Comparison of ENCODE assay signal across 5 cellular contexts in genomic region chr16:51716195-51716594, GRCh38.
"Had no signal": no experiment of that assay in that cellular context is flagged by ENCODE, and none has a peak within 500 bp of the region (broad histone marks: within the 10 kb centered on the region; RNA-seq: fewer than 3 reads in every experiment).

No MANE protein-coding gene starts in this region.

- DNase-seq: KBM-7, KG1 had no signal

- H3K27ac ChIP-seq: HL-60, KMS-11 had no signal

- FAIRE-seq: HTR-8/SVneo had no signal

- H3K9ac ChIP-seq: KMS-11 had no signal

- H3K4me2 ChIP-seq: KMS-11 had no signal
